In the genomic region with DNA sequence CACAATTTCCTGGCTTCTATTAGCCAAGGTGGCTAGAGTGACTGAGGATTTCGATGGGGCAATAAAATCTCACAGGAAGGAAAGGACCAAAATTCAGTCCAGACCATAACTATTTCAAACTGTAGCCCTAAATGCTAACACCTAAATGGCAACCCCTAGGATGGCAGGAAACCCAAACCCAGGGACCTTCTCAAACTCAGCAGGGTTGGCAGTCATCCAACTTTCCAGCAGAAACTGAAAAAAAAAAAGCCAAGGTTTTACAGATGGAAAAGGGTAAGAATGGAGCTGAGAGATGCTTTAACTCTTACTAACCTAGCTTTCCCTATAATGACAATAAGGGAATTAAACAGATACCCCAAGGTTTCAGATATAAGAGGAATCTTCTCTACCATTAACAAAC, we compare ENCODE assay signal across 24 cellular contexts. TPM values are rescaled to one million over a fixed set of nuclear protein-coding genes. Genes with fewer than 3 reads are reported as not detected.
DNase-seq lines count a peak whose midpoint lies in the region; ATAC-seq and TF ChIP-seq lines count a peak whose summit lies in the region.
"Had no signal": no experiment of that assay in that cellular context is flagged by ENCODE, and none has a peak within 500 bp of the region (broad histone marks: within the 10 kb centered on the region; RNA-seq: fewer than 3 reads in every experiment).

No MANE protein-coding gene starts in this region.

- no peak for ATAC-seq in CD4-positive, alpha-beta T cell (ENCODE audit: poor library complexity)
- no peak for ATAC-seq in omental fat pad (ENCODE audit: low FRiP score)
- ATAC-seq: stimulated activated naive B cell treated with anti-CD40 and anti-IgM and Interleukin-4, amounts not matched to agents 10 μg/mL and 1 μg/mL and 100 μg/mL, for 72 hours had no signal

- CTCF ChIA-PET in CD4-positive, alpha-beta T cell (lab: Charles Lee), result no interaction called here

- peaks cover 100% of the 10 kb centered on the region for H3K79me2 ChIP-seq in GM23248 (ENCODE audit: insufficient read depth)

- 46 to 80% methylated on average over 1 of the region's 1 CpG for WGBS in GM23248 (ENCODE audit: low coverage in 1 of 2, low lambda C conversion rate in 2 of 2, missing lambda C conversion rate in 2 of 2), 2 experiments

- no peaks in the 10 kb centered on the region for H3K27me3 ChIP-seq in GM23248 (replicated peaks; ENCODE audit: insufficient read depth)
- no peaks in the 10 kb centered on the region for H3K27me3 ChIP-seq in CD4-positive, alpha-beta T cell (ENCODE audit: control insufficient read depth, insufficient read depth, low read length)
- H3K27me3 ChIP-seq: ascending aorta, BLaER1, heart left ventricle, spleen, tibial nerve had no signal

- H3K4me3 ChIP-seq in GM23248, result no peak overlapping the region
- H3K4me3 ChIP-seq: ascending aorta, BLaER1, heart left ventricle, psoas muscle, spleen, tibial nerve had no signal

- no peak overlapping the region for H3K4me2 ChIP-seq in GM23248 (ENCODE audit: unreplicated experiment)
- H3K4me2 ChIP-seq: BLaER1 had no signal

- no peaks in the 10 kb centered on the region for H3K27me3 Mint-ChIP-seq in CD4-positive, alpha-beta T cell
- H3K27me3 Mint-ChIP-seq: stimulated activated naive B cell treated with anti-CD40 and anti-IgM and Interleukin-4, amounts not matched to agents 10 μg/mL and 1 μg/mL and 100 μg/mL, for 72 hours had no signal

- POLR2A ChIA-PET in CD4-positive, alpha-beta T cell (lab: Charles Lee), result no interaction called here

- no peaks in the 10 kb centered on the region for H3K9me3 Mint-ChIP-seq in CD4-positive, alpha-beta T cell
- H3K9me3 Mint-ChIP-seq: stimulated activated naive B cell treated with anti-CD40 and anti-IgM and Interleukin-4, amounts not matched to agents 10 μg/mL and 1 μg/mL and 100 μg/mL, for 72 hours; T-helper 1 cell treated with Interleukin-12 subunit alpha and Interleukin-12 subunit beta and Interleukin-4 antibody, amounts not matched to agents 30 μg/mL and 1 μg/mL, for 36 hours had no signal

- H4K20me1 ChIP-seq in GM23248 (ENCODE audit: insufficient read depth), result no peaks in the 10 kb centered on the region
- H4K20me1 ChIP-seq: BLaER1 had no signal

- no peaks in the 10 kb centered on the region for H3K4me1 ChIP-seq in GM23248 (ENCODE audit: insufficient read depth)
- H3K4me1 ChIP-seq: ascending aorta had no signal

- peaks cover 31% of the 10 kb centered on the region for H3K36me3 ChIP-seq in GM23248 (ENCODE audit: low read depth)

- no peak overlapping the region for H2AFZ ChIP-seq in GM23248

- H3K4me3 Mint-ChIP-seq in CD4-positive, alpha-beta T cell, result no peak overlapping the region
- H3K4me3 Mint-ChIP-seq: stimulated activated naive B cell treated with anti-CD40 and anti-IgM and Interleukin-4, amounts not matched to agents 10 μg/mL and 1 μg/mL and 100 μg/mL, for 72 hours; T-helper 1 cell treated with Interleukin-12 subunit alpha and Interleukin-12 subunit beta and Interleukin-4 antibody, amounts not matched to agents 30 μg/mL and 1 μg/mL, for 36 hours had no signal

- peaks cover 3% of the 10 kb centered on the region; the same call in 1 of the 2 replicates for H3F3A ChIP-seq in GM23248 (ENCODE audit: insufficient read depth)

- intact Hi-C loops in CD4-positive, alpha-beta T cell (cut with DNase I, micrococcal nuclease), result no loop called here

- H3K9me2 ChIP-seq in GM23248 (ENCODE audit: insufficient read depth), result no peaks in the 10 kb centered on the region

- no peak overlapping the region for H3K9ac ChIP-seq in GM23248
- H3K9ac ChIP-seq: BLaER1 had no signal

- no peak overlapping the region for H3K27ac ChIP-seq in GM23248
- no peak overlapping the region for H3K27ac ChIP-seq in CD4-positive, alpha-beta T cell (ENCODE audit: low read depth, low read length)
- H3K27ac ChIP-seq: ascending aorta, BLaER1, epithelial cell of prostate, heart left ventricle, psoas muscle, spleen, tibial nerve had no signal

- H3K36me3 Mint-ChIP-seq in CD4-positive, alpha-beta T cell (ENCODE audit: low read depth), result peaks cover 59% of the 10 kb centered on the region

- H3K27ac Mint-ChIP-seq in CD4-positive, alpha-beta T cell, result no peak overlapping the region
- H3K27ac Mint-ChIP-seq: stimulated activated naive B cell treated with anti-CD40 and anti-IgM and Interleukin-4, amounts not matched to agents 10 μg/mL and 1 μg/mL and 100 μg/mL, for 72 hours; T-helper 1 cell treated with Interleukin-12 subunit alpha and Interleukin-12 subunit beta and Interleukin-4 antibody, amounts not matched to agents 30 μg/mL and 1 μg/mL, for 36 hours had no signal

- H3K4me1 Mint-ChIP-seq in CD4-positive, alpha-beta T cell (ENCODE audit: low read depth), result peaks cover 34% of the 10 kb centered on the region

- in situ Hi-C loops in GM23248 (cut with MboI), result loop anchor here (25.0 kb wide), 1 partner anchor 950 kb away; a partner anchor contains a TSS

- peak; percentile 12 for DNase-seq in COR-L47 (lab: John Stamatoyannopoulos, UW)
- DNase-seq in GM23248, result peak; percentile 31
- peak; percentile 62 for DNase-seq in NCI-H69 (lab: John Stamatoyannopoulos, UW)
- DNase-seq in fibroblast of gingiva (ENCODE audit: low read depth), result peak; percentile 13
- no peak for DNase-seq in CD4-positive, alpha-beta T cell
- DNase-seq in stimulated activated CD8-positive, alpha-beta memory T cell treated with anti-CD3 and anti-CD28 coated beads, Interleukin-4, amount 100 ng/mL, for 48 hours, result no peak
- DNase-seq in omental fat pad (ENCODE audit: low spot score), result no peak
- DNase-seq: activated CD4-positive, alpha-beta T cell treated with anti-CD3 and anti-CD28 coated beads for 1 hour; activated CD8-positive, alpha-beta memory T cell treated with anti-CD3 and anti-CD28 coated beads, Interleukin-2, amount 50 U/mL, for 4 hours; activated naive CD4-positive, alpha-beta T cell; cortex of kidney; DMS153; heart left ventricle; mesenchymal stem cell; NCI-H1930; NK-92 treated with Interleukin-12 subunit alpha and Interleukin-12 subunit beta, amount 100 ng/mL, for 24 hours; psoas muscle; spleen; stimulated activated naive B cell treated with anti-CD40 and anti-IgM and Interleukin-4, amounts not matched to agents 10 μg/mL and 1 μg/mL and 100 μg/mL, for 72 hours had no signal

- H3K9me3 ChIP-seq in GM23248 (ENCODE audit: low read depth), result no peaks in the 10 kb centered on the region
- no peaks in the 10 kb centered on the region for H3K9me3 ChIP-seq in CD4-positive, alpha-beta T cell (ENCODE audit: control insufficient read depth, low read length)
- H3K9me3 ChIP-seq: ascending aorta, BLaER1, heart left ventricle, psoas muscle, spleen, tibial nerve had no signal

- TF ChIP-seq CTCF in CD4-positive, alpha-beta T cell (IDR thresholded peaks at IDR 0.05), result no peak
- TF ChIP-seq CTCF in omental fat pad (IDR thresholded peaks at IDR 0.05), result no peak

RNA-seq across cellular contexts. Expression of a gene that starts 10.5 kb away (rescaled TPM):
- 41.9 and 44.5 TPM in 2 replicates for total RNA-seq in GM23248 (2014; rRNA removed; shearing (Covaris generic))
- polyA plus RNA-seq in GM23248 (2016; fragmentation: Nextera tagmentation; extraction: Ambion mirVana), result 22.5 and 23.8 TPM in 2 replicates
- total RNA-seq in CD4-positive, alpha-beta T cell, result 10 to 100 TPM; 11.0 to 11.2 TPM
- total RNA-seq in omental fat pad, result 10 to 100 TPM; 24.1 to 33.5 (median 27.9) TPM

Comparison
In these comparisons a context has a peak if more than half of its experiments do, and no peak if none do; other contexts are left out.
1. DNase-seq: peak in COR-L47 (single experiment), GM23248 (single experiment), NCI-H69 (single experiment) and fibroblast of gingiva (single experiment); none in CD4-positive, alpha-beta T cell (0 of 10), stimulated activated CD8-positive, alpha-beta memory T cell treated with anti-CD3 and anti-CD28 coated beads, Interleukin-4, amount 100 ng/mL, for 48 hours (single experiment) and omental fat pad (single experiment).